12 cellular contexts compared by ENCODE assay signal in the genomic region with DNA sequence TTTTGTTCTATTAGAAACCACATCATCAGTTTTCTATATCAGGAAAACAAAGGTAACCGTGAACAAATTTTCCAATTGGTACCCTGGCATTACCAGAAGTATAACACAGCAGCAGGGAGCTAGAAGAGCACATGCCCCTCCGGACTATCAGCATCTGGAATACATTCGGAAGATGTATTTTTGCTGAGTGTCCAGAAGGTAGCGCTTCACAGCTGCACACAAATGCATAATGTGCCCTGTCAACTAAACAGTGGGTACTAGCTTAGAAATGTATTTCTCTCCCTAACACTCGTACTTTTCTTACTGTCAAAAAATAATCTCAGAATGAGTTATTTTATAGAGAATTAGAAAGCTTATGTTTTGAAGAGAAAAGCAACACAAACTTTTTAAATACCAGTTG.
DNase-seq lines count a peak whose midpoint lies in the region; ATAC-seq and TF ChIP-seq lines count a peak whose summit lies in the region.
"Had no signal": no experiment of that assay in that cellular context is flagged by ENCODE, and none has a peak within 500 bp of the region (broad histone marks: within the 10 kb centered on the region; RNA-seq: fewer than 3 reads in every experiment).

No MANE protein-coding gene starts in this region.

- H3K27ac ChIP-seq in GM23248 (no peak overlapping the region), PC-3 (ENCODE audit: low read length) (no peak overlapping the region)
- H3K27ac ChIP-seq: epithelial cell of prostate had no signal

- H3K36me3 ChIP-seq in GM23248 (ENCODE audit: low read depth) (peaks cover 3% of the 10 kb centered on the region; the same call in 1 of the 2 replicates), PC-3 (ENCODE audit: low read depth, low read length) (peaks cover 6% of the 10 kb centered on the region; the same call in 1 of the 2 replicates)

- in situ Hi-C loops in GM23248 (cut with MboI): loop anchor here (25.0 kb wide), 1 partner anchor 833 kb away; no protein-coding TSS in a partner anchor

- POLR2A ChIA-PET in PC-3 (lab: Charles Lee; ENCODE audit: unreplicated experiment): no interaction called here

- no peak overlapping the region for H3K4me2 ChIP-seq in GM23248 (ENCODE audit: unreplicated experiment)
- no peak overlapping the region for H3K4me2 ChIP-seq in PC-3 (ENCODE audit: low read length)

- no peaks in the 10 kb centered on the region for H3K9me3 ChIP-seq in GM23248 (ENCODE audit: low read depth)
- H3K9me3 ChIP-seq in PC-3 (ENCODE audit: low read length): no peaks in the 10 kb centered on the region

- intact Hi-C loops in PC-3 (cut with micrococcal nuclease): no loop called here

- DNase-seq in AG09309 (ENCODE audit: low read depth) (no peak), GM23248 (peak; percentile 13), PC-3 (peak; percentile 37), fibroblast of mammary gland (ENCODE audit: low read depth) (peak; percentile 42), amniotic stem cell (lab: John Stamatoyannopoulos, UW) (no peak), HUDEP-2 (lab: John Stamatoyannopoulos, UW; ENCODE audit: unreplicated experiment in 76 of 76) (no peak), Ammon's horn (ENCODE audit: low spot score) (no peak), mucosa of gallbladder (ENCODE audit: low spot score) (no peak)
- DNase-seq: activated naive CD8-positive, alpha-beta T cell treated with anti-CD3 and anti-CD28 coated beads, Interleukin-2, amount 50 U/mL, for 24 hours had no signal

- H3K4me3 ChIP-seq in AG09309 (ENCODE audit: control insufficient read depth, low read depth, low read length) (no peak overlapping the region), GM23248 (no peak overlapping the region), PC-3 (ENCODE audit: low read length) (no peak overlapping the region), fibroblast of mammary gland (ENCODE audit: control insufficient read depth, low read depth, low read length) (no peak overlapping the region)
- H3K4me3 ChIP-seq: lung had no signal

- H3K79me2 ChIP-seq in GM23248 (ENCODE audit: insufficient read depth) (no peaks in the 10 kb centered on the region), PC-3 (ENCODE audit: low read length) (no peaks in the 10 kb centered on the region)

- peak; percentile 43; the same call in 1 of the 2 replicates for ATAC-seq in PC-3
- ATAC-seq: activated CD4-positive, CD25-positive, alpha-beta regulatory T cell treated with anti-CD3 and anti-CD28 coated beads, Interleukin-2, amount 50 U/mL, for 24 hours; activated naive CD8-positive, alpha-beta T cell treated with anti-CD3 and anti-CD28 coated beads, Interleukin-2, amount 50 U/mL, for 24 hours had no signal

- H3K4me1 ChIP-seq in GM23248 (ENCODE audit: insufficient read depth): no peaks in the 10 kb centered on the region
- no peaks in the 10 kb centered on the region for H3K4me1 ChIP-seq in PC-3 (ENCODE audit: insufficient read depth, low read length)

- no peaks in the 10 kb centered on the region for H4K20me1 ChIP-seq in GM23248 (ENCODE audit: insufficient read depth)
- H4K20me1 ChIP-seq in PC-3 (ENCODE audit: low read length): no peaks in the 10 kb centered on the region

- H3K9me2 ChIP-seq in GM23248 (ENCODE audit: insufficient read depth): no peaks in the 10 kb centered on the region
- H3K9me2 ChIP-seq in PC-3 (replicated peaks; ENCODE audit: low read length): no peaks in the 10 kb centered on the region

- no peak overlapping the region for H3K9ac ChIP-seq in GM23248
- no peak overlapping the region for H3K9ac ChIP-seq in PC-3 (ENCODE audit: low read length)

- H2AFZ ChIP-seq in GM23248: no peak overlapping the region
- no peak overlapping the region for H2AFZ ChIP-seq in PC-3 (ENCODE audit: low read length)

- H3K27me3 ChIP-seq in GM23248 (replicated peaks; ENCODE audit: insufficient read depth) (no peaks in the 10 kb centered on the region), PC-3 (ENCODE audit: low read length) (no peaks in the 10 kb centered on the region)

- TF ChIP-seq CTCF in AG09309 (IDR thresholded peaks at IDR 0.05; ENCODE audit: control insufficient read depth, insufficient read depth, low read depth, low read length, missing control alignments) (peak; percentile 39), PC-3 (conservative IDR thresholded peaks at IDR 0.05; ENCODE audit: low read depth, low read length) (peak; percentile 57; the same call in 1 of the 2 replicates), fibroblast of mammary gland (conservative IDR thresholded peaks at IDR 0.05; ENCODE audit: control insufficient read depth, insufficient read depth, low read depth, low read length) (peak; percentile 38)

- BruUV-seq in PC-3 (replicated peaks; lab: Mats Ljungman, UMichigan): no TSS peak

- WGBS in GM23248 (ENCODE audit: low coverage in 1 of 2, low lambda C conversion rate in 2 of 2, missing lambda C conversion rate in 2 of 2), 2 experiments: 77 to 79% methylated on average over 5 of the region's 5 CpGs

- H3F3A ChIP-seq in GM23248 (ENCODE audit: insufficient read depth) (no peaks in the 10 kb centered on the region), PC-3 (ENCODE audit: low read length, unreplicated experiment) (no peaks in the 10 kb centered on the region)

- CTCF ChIA-PET in PC-3 (lab: Charles Lee): no interaction called here

Comparison
In these comparisons a context has a peak if more than half of its experiments do, and no peak if none do; other contexts are left out.
1. DNase-seq: peak in GM23248 (single experiment), PC-3 (single experiment) and fibroblast of mammary gland (single experiment); none in AG09309 (single experiment), amniotic stem cell (single experiment), HUDEP-2 (0 of 76), Ammon's horn (single experiment) and mucosa of gallbladder (single experiment).
2. Peak in every context shown above with its lines, with median percentiles within 50 percentile points of each other: CTCF ChIP-seq.